In the genomic region with DNA sequence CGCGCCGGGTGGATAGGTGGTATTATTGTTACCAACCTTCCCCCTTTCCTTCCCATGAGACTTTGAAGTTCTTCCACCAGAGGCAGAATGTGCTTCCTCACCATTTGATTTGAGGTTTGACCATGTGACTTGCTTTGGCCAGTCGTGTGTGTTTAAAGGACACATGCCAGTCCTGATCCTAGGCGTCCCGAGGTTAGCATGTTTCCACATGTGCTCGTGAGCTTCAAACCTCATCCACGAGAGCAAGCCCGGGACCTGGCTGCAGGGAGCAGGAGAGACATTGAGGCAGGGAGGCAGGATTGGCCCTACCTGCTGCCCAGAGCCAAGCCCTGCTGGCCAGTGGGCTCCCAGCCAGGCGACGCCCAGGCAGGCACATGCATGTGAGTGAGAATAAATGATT, we compare ENCODE assay signal across 24 cellular contexts. TPM values are rescaled to one million over a fixed set of nuclear protein-coding genes. Genes with fewer than 3 reads are reported as not detected.
A peak's percentile ranks its signal among the peaks of the same experiment; 100 is the strongest.
DNase-seq lines count a peak whose midpoint lies in the region; ATAC-seq, FAIRE-seq and TF ChIP-seq lines count a peak whose summit lies in the region.
"Had no signal": no experiment of that assay in that cellular context is flagged by ENCODE, and none has a peak within 500 bp of the region (broad histone marks: within the 10 kb centered on the region; RNA-seq: fewer than 3 reads in every experiment).

No MANE protein-coding gene starts in this region.

- no peak overlapping the region for H3K18ac ChIP-seq in mesendoderm (ENCODE audit: low read length)

- H2BK5ac ChIP-seq in mesendoderm (ENCODE audit: low read length): no peak overlapping the region

- no peak overlapping the region for H2BK15ac ChIP-seq in mesendoderm (replicated peaks; ENCODE audit: low read depth)

- no peak overlapping the region for H2BK120ac ChIP-seq in mesendoderm (ENCODE audit: low read depth, low read length)

- no peaks in the 10 kb centered on the region for H3F3A ChIP-seq in SK-N-SH (replicated peaks; ENCODE audit: insufficient read depth)

- H3K9me3 ChIP-seq in HCT116 (ENCODE audit: control insufficient read depth in 1 of 2, insufficient read depth in 1 of 2, low read depth in 1 of 2, low read length in 2 of 2) (no peaks in the 10 kb centered on the region), K562 (replicated peaks; ENCODE audit: control insufficient read depth, insufficient read depth, low read depth, low read length) (no peaks in the 10 kb centered on the region), SK-N-SH (no peaks in the 10 kb centered on the region)
- H3K9me3 ChIP-seq: A549, Caco-2 had no signal

- 1% methylated on average over 10 of the region's 11 CpGs for WGBS in K562 (ENCODE audit: insufficient coverage, low coverage, missing lambda C conversion rate)
- no CpG with 5 or more reads among the region's 11 CpGs for WGBS in mesendoderm (ENCODE audit: extremely low coverage, insufficient coverage, low lambda C conversion rate)
- WGBS in SK-N-SH (ENCODE audit: low lambda C conversion rate): 71% methylated on average over 11 of the region's 11 CpGs

- H3K4me2 ChIP-seq in HCT116 (ENCODE audit: low read length) (no peak overlapping the region), K562 (ENCODE audit: insufficient read depth, low read length) (no peak overlapping the region), mesendoderm (ENCODE audit: low read length) (no peak overlapping the region), SK-N-SH (no peak overlapping the region)
- H3K4me2 ChIP-seq: A549 had no signal

- BruUV-seq in HCT116 (replicated peaks; lab: Mats Ljungman, UMichigan) (no TSS peak), K562 (replicated peaks; lab: Mats Ljungman, UMichigan) (no TSS peak)

- FAIRE-seq in K562 (lab: Jason Lieb, UNC) (no peak), urothelium cell line (lab: Jason Lieb, UNC) (peak; percentile 23)
- FAIRE-seq: A549, D721Med, GM12892, GM18507, H54 had no signal

- H4K5ac ChIP-seq in mesendoderm (ENCODE audit: low read length): no peak overlapping the region

- H3K36me3 ChIP-seq in HCT116 (ENCODE audit: control insufficient read depth in 1 of 2, insufficient read depth in 2 of 2, low read length in 2 of 2): no peaks in the 10 kb centered on the region
- H3K36me3 ChIP-seq in K562 (ENCODE audit: control insufficient read depth, insufficient read depth, low read length): no peaks in the 10 kb centered on the region
- no peaks in the 10 kb centered on the region for H3K36me3 ChIP-seq in mesendoderm (ENCODE audit: control insufficient read depth, insufficient read depth, low read length)
- H3K36me3 ChIP-seq in SK-N-SH (replicated peaks in 1 of 2; ENCODE audit: control insufficient read depth in 1 of 2, insufficient read depth in 2 of 2, low read length in 1 of 2): no peaks in the 10 kb centered on the region

- CTCF ChIA-PET in HCT116 (lab: Charles Lee) (no interaction called here), K562 (lab: Yijun Ruan, JAX; ENCODE audit: low intra/inter-chr PET ratio) (no interaction called here), SK-N-SH (lab: Yijun Ruan, JAX) (no interaction called here)

- H3K79me1 ChIP-seq in mesendoderm (ENCODE audit: low read length): no peaks in the 10 kb centered on the region

- H3K27ac ChIP-seq in HCT116 (ENCODE audit: low read depth, low read length): no peak overlapping the region
- no peak overlapping the region for H3K27ac ChIP-seq in K562 (ENCODE audit: extremely low read depth, low read depth, low read length)
- H3K27ac ChIP-seq in mesendoderm (ENCODE audit: low read depth, low read length): no peak overlapping the region
- H3K27ac ChIP-seq in SK-N-SH (ENCODE audit: low read depth in 2 of 2, low read length in 1 of 2): no peak overlapping the region
- H3K27ac ChIP-seq: A549, C4-2B, GM23248, HL-60 had no signal

- H3K9ac ChIP-seq in HCT116 (ENCODE audit: low read length): no peak overlapping the region
- H3K9ac ChIP-seq in K562 (ENCODE audit: insufficient read depth in 1 of 2, low read depth in 2 of 2, low read length in 2 of 2): no peak overlapping the region
- no peak overlapping the region for H3K9ac ChIP-seq in mesendoderm (ENCODE audit: low read length)
- no peak overlapping the region for H3K9ac ChIP-seq in SK-N-SH
- H3K9ac ChIP-seq: GM23248 had no signal

- no peak overlapping the region for H3K23ac ChIP-seq in mesendoderm (ENCODE audit: low read length)

- no peak overlapping the region for H3K56ac ChIP-seq in mesendoderm (ENCODE audit: low read length)

- H2AK5ac ChIP-seq in mesendoderm (ENCODE audit: low read length): no peak overlapping the region

- H3K4me1 ChIP-seq in HCT116 (ENCODE audit: control insufficient read depth in 1 of 2, insufficient read depth in 2 of 2, low read length in 2 of 2) (peaks cover 2 to 3% of the 10 kb centered on the region in 2 experiments; a peak in 1 of 4 replicates), K562 (replicated peaks in 1 of 2; ENCODE audit: control insufficient read depth in 2 of 2, insufficient read depth in 2 of 2, low read length in 2 of 2) (peaks cover 0 to 3% of the 10 kb centered on the region in 2 experiments; a peak in 1 of 5 replicates), mesendoderm (ENCODE audit: control insufficient read depth, low read depth, low read length) (no peaks in the 10 kb centered on the region), SK-N-SH (ENCODE audit: control insufficient read depth in 1 of 2, insufficient read depth in 2 of 2, low read depth in 1 of 2, low read length in 1 of 2) (peaks cover 7 to 27% of the 10 kb centered on the region in 2 experiments; a peak in 2 of 4 replicates)
- H3K4me1 ChIP-seq: A549 had no signal

- no peak for DNase-seq in HCT116 (ENCODE audit: low read depth, low spot score)
- DNase-seq in K562 (ENCODE audit: extremely low read depth in 1 of 4, low spot score in 3 of 4): no peak
- peak; percentile 20 for DNase-seq in mesendoderm
- no peak for DNase-seq in urothelium cell line (ENCODE audit: low spot score)
- DNase-seq in A172 (ENCODE audit: low spot score): no peak
- no peak for DNase-seq in NCI-H774 (lab: John Stamatoyannopoulos, UW)
- no peak for DNase-seq in SK-N-SH
- DNase-seq: AML-193; Caco-2; CD4-positive, alpha-beta T cell; GDM1; GM23248; IMR-90; KBM-7 had no signal

- no peaks in the 10 kb centered on the region for H3K9me1 ChIP-seq in K562 (ENCODE audit: control insufficient read depth, insufficient read depth, low read length)

- H3K9me2 ChIP-seq in HCT116 (ENCODE audit: insufficient read depth) (no peaks in the 10 kb centered on the region), SK-N-SH (no peaks in the 10 kb centered on the region)

- in situ Hi-C loops in K562 (cut with MboI): no loop called here

- ATAC-seq in HCT116: 0 out of 2 replicates have a peak, but pooled peaks have one; percentile 17
- peak; percentile 60 for ATAC-seq in K562
- ATAC-seq: A549 had no signal

- TF ChIP-seq RAD21 in HCT116 (IDR thresholded peaks at IDR 0.05; ENCODE audit: low read depth) (no peak), K562 (CRISPR knock-in tag; conservative IDR thresholded peaks at IDR 0.05 in 1 of 2, IDR thresholded peaks at IDR 0.05 in 1 of 2) (no peak), SK-N-SH (IDR thresholded peaks at IDR 0.05; ENCODE audit: low read length) (no peak)

- H3K27me3 ChIP-seq in HCT116 (ENCODE audit: insufficient read depth, low read length): peaks cover 11% of the 10 kb centered on the region; the same call in 1 of the 2 replicates
- H3K27me3 ChIP-seq in K562 (ENCODE audit: control insufficient read depth in 2 of 2, insufficient read depth in 2 of 2, low read length in 2 of 2): peaks cover 31 to 64% of the 10 kb centered on the region in 2 experiments
- H3K27me3 ChIP-seq in mesendoderm (ENCODE audit: insufficient read depth, low read length, poor library complexity): no peaks in the 10 kb centered on the region
- no peaks in the 10 kb centered on the region for H3K27me3 ChIP-seq in SK-N-SH (ENCODE audit: insufficient read depth)

- H3K4ac ChIP-seq in mesendoderm (ENCODE audit: low read depth, low read length): no peak overlapping the region

- POLR2A ChIA-PET in HCT116 (lab: Charles Lee): no interaction called here
- POLR2A ChIA-PET in K562 (lab: Yijun Ruan, JAX): interaction anchor here (1.1 kb wide), 1 partner anchor 16 kb away, joined by 3 read pairs; no protein-coding TSS in a partner anchor
- POLR2A ChIA-PET in SK-N-SH (lab: Yijun Ruan, JAX): no interaction called here

- TF ChIP-seq POLR2A in HCT116 (IDR thresholded peaks at IDR 0.05; ENCODE audit: borderline replicate concordance, extremely low read depth, insufficient read depth, insufficient read length): no peak
- no peak for TF ChIP-seq POLR2A in K562 (conservative IDR thresholded peaks at IDR 0.05)

- TF ChIP-seq EP300 in K562 (IDR thresholded peaks at IDR 0.05; ENCODE audit: low read length) (no peak), SK-N-SH (IDR thresholded peaks at IDR 0.05; ENCODE audit: borderline replicate concordance in 1 of 2, low read depth in 1 of 2, low read length in 1 of 2) (no peak)

- RAD21 ChIA-PET in HCT116 (lab: Charles Lee; ENCODE audit: low non-redundant PET in 1 of 2, low total read pairs in 2 of 2, uncharacterized antibody in 2 of 2, unreplicated experiment in 2 of 2): no interaction called here

- H3K79me2 ChIP-seq in HCT116 (ENCODE audit: insufficient read depth, low read length): no peaks in the 10 kb centered on the region
- no peaks in the 10 kb centered on the region for H3K79me2 ChIP-seq in K562 (ENCODE audit: control insufficient read depth, insufficient read depth, low read length)
- H3K79me2 ChIP-seq in mesendoderm (ENCODE audit: control insufficient read depth, insufficient read depth, low read length): no peaks in the 10 kb centered on the region
- H3K79me2 ChIP-seq in SK-N-SH (ENCODE audit: insufficient read depth): no peaks in the 10 kb centered on the region

- intact Hi-C loops in HCT116 (cut with micrococcal nuclease): no loop called here
- intact Hi-C loops in K562 (cut with micrococcal nuclease): no loop called here

- H4K20me1 ChIP-seq in HCT116 (ENCODE audit: insufficient read depth) (no peaks in the 10 kb centered on the region), K562 (replicated peaks; ENCODE audit: control insufficient read depth, insufficient read depth, low read length) (no peaks in the 10 kb centered on the region), SK-N-SH (ENCODE audit: insufficient read depth) (no peaks in the 10 kb centered on the region)

- H2AFZ ChIP-seq in HCT116 (ENCODE audit: low read depth, low read length, poor library complexity, severe bottlenecking) (no peak overlapping the region), K562 (ENCODE audit: low read depth, low read length) (no peak overlapping the region), SK-N-SH (ENCODE audit: low read depth) (no peak overlapping the region)
- H2AFZ ChIP-seq: GM23248 had no signal

- no peak overlapping the region for H4K8ac ChIP-seq in mesendoderm (ENCODE audit: low read depth, low read length)

- H3K4me3 ChIP-seq in HCT116 (replicated peaks in 1 of 2; ENCODE audit: low read depth in 1 of 2, low read length in 2 of 2): no peak overlapping the region
- H3K4me3 ChIP-seq in K562: no peak overlapping the region
- H3K4me3 ChIP-seq in mesendoderm (ENCODE audit: low read length): no peak overlapping the region
- H3K4me3 ChIP-seq in SK-N-SH (ENCODE audit: low read depth in 2 of 2, low read length in 1 of 2): no peak overlapping the region
- H3K4me3 ChIP-seq: A549, GM23248 had no signal

- no peak for TF ChIP-seq CTCF in HCT116 (IDR thresholded peaks at IDR 0.05 in 2 of 3, conservative IDR thresholded peaks at IDR 0.05 in 1 of 3; ENCODE audit: borderline replicate concordance in 1 of 3, insufficient read depth in 1 of 3, low read depth in 2 of 3, low read length in 2 of 3)
- TF ChIP-seq CTCF in K562 (IDR thresholded peaks at IDR 0.05 in 2 of 3, conservative IDR thresholded peaks at IDR 0.05 in 1 of 3; ENCODE audit: insufficient read depth in 2 of 3, low read depth in 1 of 3, low read length in 3 of 3): no peak
- TF ChIP-seq CTCF in SK-N-SH (IDR thresholded peaks at IDR 0.05): no peak

RNA-seq across cellular contexts. Expression of gene EDAR, which starts 27.4 kb away (rescaled TPM):
- total RNA-seq in HCT116 (2021; ENCODE audit: unreplicated experiment) (0.15 TPM), K562 (2014; rRNA removed) (not detected in 2 replicates), K562 (2014; rRNA removed; fragmentation: Illumina TruSeq; extraction: Trizol) (not detected in 2 replicates), K562 (2015; rRNA removed; fragmentation: Illumina TruSeq; extraction: Trizol) (not detected in 2 replicates), K562 (2021) (not detected in 2 replicates)
- 0.12 and 0.14 TPM in 2 replicates for polyA plus RNA-seq in HCT116 (2012)
- not detected in 2 replicates for total RNA-seq in K562 (2011; cell fraction: chromatin; rRNA removed; ENCODE audit: low replicate concordance)
- not detected in 2 replicates for total RNA-seq in K562 (2011; cell fraction: nucleolus; rRNA removed)
- total RNA-seq in K562 (2011; cell fraction: nucleoplasm; rRNA removed): not detected in 2 replicates
- polyA plus RNA-seq in K562 (2011; rRNA removed) (not detected in 2 replicates), K562 (2014; fragmentation: Illumina TruSeq; extraction: Trizol) (not detected in 2 replicates), K562 (2014; fragmentation: Nextera tagmentation; extraction: Ambion mirVana) (not detected), K562 (2014; rRNA removed) (0.01 TPM in 1 of 2 replicates, not detected in the other), SK-N-SH (2012; rRNA removed) (not detected in 2 replicates)
- polyA plus RNA-seq in K562 (2011; cell fraction: cytosol; rRNA removed): not detected in 2 replicates
- polyA plus RNA-seq in K562 (2011; cell fraction: nucleus; rRNA removed): not detected in 2 replicates
- not detected in 2 replicates for polyA plus RNA-seq in K562 (2012)
- polyA minus RNA-seq in K562 (2011; rRNA and poly(A)+ RNA removed): not detected in 2 replicates
- polyA minus RNA-seq in K562 (2011; cell fraction: cytosol; rRNA and poly(A)+ RNA removed): not detected in 2 replicates
- not detected in 2 replicates for polyA minus RNA-seq in K562 (2011; cell fraction: nucleus; rRNA and poly(A)+ RNA removed)
- polyA plus RNA-seq in mesendoderm (2013, experiment 1 of 2): 0.17 TPM
- polyA plus RNA-seq in mesendoderm (2013, experiment 2 of 2): 0.10 TPM
- not detected in 2 replicates for total RNA-seq in A172 (2014; rRNA removed; shearing (Covaris generic))
- not detected in 2 replicates for polyA plus RNA-seq in SK-N-SH (2012; cell fraction: cytosol; rRNA removed)
- polyA plus RNA-seq in SK-N-SH (2012; cell fraction: nucleus; rRNA removed): not detected in 2 replicates
- total RNA-seq: Daoy, GM23248, HT1080, IMR-90 had no signal
- polyA plus RNA-seq: BJ, GM23248, IMR-90 had no signal
